Comparison of ENCODE assay signal across 8 cellular contexts in genomic region chr11:95790933-95791247, GRCh38. TPM values are rescaled to one million over a fixed set of nuclear protein-coding genes. Genes with fewer than 3 reads are reported as not detected.
A peak's percentile ranks its signal among the peaks of the same experiment; 100 is the strongest.
DNase-seq lines count a peak whose midpoint lies in the region; FAIRE-seq and TF ChIP-seq lines count a peak whose summit lies in the region.

No MANE protein-coding gene starts in this region.

- no peaks in the 10 kb centered on the region for H3K27me3 ChIP-seq in testis

- DNase-seq in GM13977 (ENCODE audit: low spot score) (peak; percentile 29), RKO (ENCODE audit: low spot score) (peak; percentile 85), glomerular visceral epithelial cell (ENCODE audit: extremely low spot score) (peak; percentile 66), nucleus accumbens (lab: John Stamatoyannopoulos, UW) (peak in 48 of 56 donors; percentile 6 to 77 (median 56)), testis (peak; percentile 83), GM12892 (ENCODE audit: insufficient read length) (no peak)
- peak; percentile 57 for DNase-seq in Jurkat, Clone E6-1 (ENCODE audit: low read depth, low spot score)
- DNase-seq in activated naive CD4-positive, alpha-beta T cell treated with anti-CD3 and anti-CD28 coated beads, Interleukin-2, amount 50 U/mL, for 16 hours = peak; percentile 54

- FAIRE-seq in GM12892 (lab: Jason Lieb, UNC) = no peak

- in situ Hi-C loops in GM13977 (cut with MboI; ENCODE audit: low pct_unique_long_range_greater_than_20kb, low sequenced_read_pairs, unreplicated experiment) = no loop called here

- TF ChIP-seq CTCF in GM13977 (IDR thresholded peaks at IDR 0.05; ENCODE audit: extremely low read depth, insufficient read depth, missing control alignments) (no peak), testis (IDR thresholded peaks at IDR 0.05) (no peak)

- TF ChIP-seq POLR2A in testis (IDR thresholded peaks at IDR 0.05) (no peak), GM12892 (IDR thresholded peaks at IDR 0.05; ENCODE audit: low read depth, low read length) (no peak; the same call in none of the 2 replicates)

- 0 to 1% methylated on average over 15 to 16 of the region's 16 CpGs for WGBS in testis, 2 donors

- no peaks in the 10 kb centered on the region for H3K36me3 ChIP-seq in testis (ENCODE audit: low read depth, missing control alignments)

- no peaks in the 10 kb centered on the region for H3K9me3 ChIP-seq in testis

- peak overlapping the region; percentile 92 for H3K4me3 ChIP-seq in Jurkat, Clone E6-1 (ENCODE audit: low read length)
- peak overlapping the region; percentile 87 for H3K4me3 ChIP-seq in testis

- peak overlapping the region; percentile 99 to 100 for H3K27ac ChIP-seq in testis

- H3K4me1 ChIP-seq in testis = peaks cover 13% of the 10 kb centered on the region

- intact Hi-C loops in testis (cut with DNase I; ENCODE audit: low total_unique reads) = no loop called here

RNA-seq across cellular contexts. Expression of gene CEP57, which starts 0.6 kb away (rescaled TPM):
- 65.0 TPM for polyA plus RNA-seq in Jurkat, Clone E6-1 (2012; ENCODE audit: insufficient read depth, insufficient read length)
- total RNA-seq in testis = 10 to 100 TPM; 56.8 to 69.3 TPM
- 52.5 TPM for polyA plus RNA-seq in testis (ENCODE audit: insufficient read depth, low read depth, low replicate concordance)
- 54.3 TPM for polyA plus RNA-seq in GM12892 (2012; ENCODE audit: missing spikeins)

RNA-seq across cellular contexts. Expression of gene FAM76B, which starts 1.3 kb away (rescaled TPM):
- 24.9 TPM for polyA plus RNA-seq in Jurkat, Clone E6-1 (2012; ENCODE audit: insufficient read depth, insufficient read length)
- total RNA-seq in testis = 100 to 1,000 TPM in 1 of 2 donors, 10 to 100 TPM in 1; 81.0 to 122 TPM
- 53.7 TPM for polyA plus RNA-seq in testis (ENCODE audit: insufficient read depth, low read depth, low replicate concordance)
- polyA plus RNA-seq in GM12892 (2012; ENCODE audit: missing spikeins) = 28.4 TPM
